Comparison of ENCODE assay signal across 8 cellular contexts in the genomic region with DNA sequence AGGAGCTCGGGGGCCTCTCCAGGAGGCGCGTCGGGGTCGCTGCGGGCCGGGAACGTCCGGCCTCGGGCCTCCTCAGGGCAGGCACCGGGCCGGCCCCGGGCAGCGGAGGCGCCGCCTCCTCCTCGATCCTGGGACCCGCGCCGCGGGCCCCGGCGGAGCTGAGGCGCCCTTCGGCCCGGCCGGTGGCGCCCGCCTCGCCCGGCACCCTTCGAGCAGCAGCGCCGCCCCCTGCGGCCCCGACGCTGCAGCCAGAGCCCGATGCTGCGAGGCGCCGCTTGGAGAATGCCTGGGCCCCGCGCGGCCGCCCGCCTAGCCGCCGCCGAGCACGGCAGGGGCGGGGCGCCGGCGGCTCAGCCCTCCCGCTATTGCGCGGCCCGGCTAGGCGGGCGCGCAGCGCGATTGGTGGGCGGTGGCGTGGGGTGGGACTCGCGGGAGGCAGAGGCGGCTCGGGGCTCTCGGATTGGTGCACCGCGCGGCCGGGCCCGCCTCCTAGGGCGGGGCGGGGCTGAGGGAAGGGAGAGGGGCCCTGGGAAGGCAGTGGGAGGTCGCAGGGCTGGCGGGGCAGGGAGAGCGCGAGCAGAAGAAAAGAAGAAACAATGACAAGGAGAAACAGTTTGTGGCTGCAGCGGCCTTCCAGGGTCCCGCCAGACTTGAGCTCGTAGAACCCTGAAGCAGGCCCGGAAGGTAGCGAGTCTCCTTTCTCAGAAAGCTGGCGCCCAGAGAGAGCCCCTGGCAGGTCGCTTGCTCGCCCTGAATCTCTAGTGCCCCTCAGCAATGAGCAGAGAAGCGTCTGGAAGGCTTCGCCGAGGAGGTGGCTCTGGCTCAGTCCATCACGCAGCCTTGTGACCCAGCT. TPM values are rescaled to one million over a fixed set of nuclear protein-coding genes. Genes with fewer than 3 reads are reported as not detected.
DNase-seq lines count a peak whose midpoint lies in the region; ATAC-seq and TF ChIP-seq lines count a peak whose summit lies in the region.

A gene (minus strand): TSS at position 284 of the 853 bp plus-strand sequence. CDS start 852 bp downstream, outside the sequence.

- H3K4me1 ChIP-seq in GM23338 (ENCODE audit: insufficient read depth) = peaks cover 31% of the 10 kb centered on the region
- peaks cover 10% of the 10 kb centered on the region for H3K4me1 ChIP-seq in fibroblast of lung (ENCODE audit: control insufficient read depth, extremely low read depth, insufficient read depth, low read length)

- H3K4me2 ChIP-seq in GM23338 = peak within 1 kb of the TSS; percentile 99
- H3K4me2 ChIP-seq in fibroblast of lung (ENCODE audit: extremely low read depth, insufficient read depth, low read length) = peak within 1 kb of the TSS; percentile 92

- CTCF ChIA-PET in RWPE1 (lab: Yijun Ruan, JAX) = interaction anchor here (0.8 to 2.1 kb wide), 6 partner anchors 13 to 54 kb away, joined by 3 to 9 read pairs (median 4); no protein-coding TSS in a partner anchor

- H3K9ac ChIP-seq in fibroblast of lung (ENCODE audit: insufficient read depth, low read length) = peak within 1 kb of the TSS; percentile 67

- peak within 1 kb of the TSS; percentile 96 for H3K4me3 Mint-ChIP-seq in GM23338
- peak within 1 kb of the TSS; percentile 89 to 99 (median 95) for H3K4me3 Mint-ChIP-seq in naive thymus-derived CD8-positive, alpha-beta T cell
- peak within 1 kb of the TSS; percentile 99 for H3K4me3 Mint-ChIP-seq in stimulated activated memory B cell treated with anti-CD40 and anti-IgM and Interleukin-4, amounts not matched to agents 10 μg/mL and 1 μg/mL and 100 μg/mL, for 72 hours

- H3K27me3 Mint-ChIP-seq in GM23338 (ENCODE audit: insufficient read depth, low read depth, poor library complexity) = peaks cover 18% of the 10 kb centered on the region
- no peaks in the 10 kb centered on the region for H3K27me3 Mint-ChIP-seq in naive thymus-derived CD8-positive, alpha-beta T cell
- H3K27me3 Mint-ChIP-seq in stimulated activated memory B cell treated with anti-CD40 and anti-IgM and Interleukin-4, amounts not matched to agents 10 μg/mL and 1 μg/mL and 100 μg/mL, for 72 hours = no peaks in the 10 kb centered on the region

- H3F3A ChIP-seq in GM23338 (replicated peaks; ENCODE audit: low read depth) = peaks cover 18% of the 10 kb centered on the region

- H3K36me3 ChIP-seq in GM23338 (ENCODE audit: insufficient read depth) (no peaks in the 10 kb centered on the region), fibroblast of lung (ENCODE audit: control insufficient read depth, insufficient read depth, low read length) (no peaks in the 10 kb centered on the region)

- peak; percentile 75 for ATAC-seq in GM23338
- ATAC-seq in naive thymus-derived CD8-positive, alpha-beta T cell = peak; percentile 82 to 90
- peak; percentile 91 for ATAC-seq in stimulated activated memory B cell treated with anti-CD40 and anti-IgM and Interleukin-4, amounts not matched to agents 10 μg/mL and 1 μg/mL and 100 μg/mL, for 72 hours

- peak; percentile 99 for DNase-seq in Daoy (ENCODE audit: low read depth)
- DNase-seq in GM23338 (ENCODE audit: low spot score) = peak; percentile 97
- DNase-seq in LNCaP clone FGC (ENCODE audit: low read depth) = no peak
- DNase-seq in RWPE1 (ENCODE audit: low spot score) = peak; percentile 99
- DNase-seq in activated T-helper 1 cell treated with anti-CD3 and anti-CD28 coated beads, Interleukin-2, amount 50 U/mL, for 16 hours (ENCODE audit: low read depth in 1 of 2, low spot score in 1 of 2) = peak; percentile 95 to 97
- peak; percentile 84 to 85 for DNase-seq in fibroblast of lung (ENCODE audit: low read depth in 2 of 2)
- DNase-seq in naive thymus-derived CD8-positive, alpha-beta T cell = peak; percentile 95 to 99 (median 98)

- no peaks in the 10 kb centered on the region for H3K27me3 ChIP-seq in GM23338 (ENCODE audit: insufficient read depth)
- no peaks in the 10 kb centered on the region for H3K27me3 ChIP-seq in fibroblast of lung (ENCODE audit: control insufficient read depth, insufficient read depth, low read length)

- POLR2A ChIA-PET in RWPE1 (lab: Yijun Ruan, JAX; ENCODE audit: low non-redundant PET) = interaction anchor here (0.6 to 2.6 kb wide), 4 partner anchors 10 to 46 kb away, joined by 3 to 9 read pairs (median 6); no protein-coding TSS in a partner anchor
- POLR2A ChIA-PET in naive thymus-derived CD8-positive, alpha-beta T cell (lab: Charles Lee) = interaction anchor here (0.6 to 67.4 kb wide), 14 partner anchors 1 to 1822 kb away, joined by 3 to 2190 read pairs (median 4); a partner anchor contains a TSS

- TF ChIP-seq CTCF in GM23338 (conservative IDR thresholded peaks at IDR 0.05; ENCODE audit: low read depth in 2 of 2) (no peak), LNCaP clone FGC (IDR thresholded peaks at IDR 0.05; ENCODE audit: control insufficient read depth, extremely low read depth, insufficient read depth) (no peak), RWPE1 (conservative IDR thresholded peaks at IDR 0.05; ENCODE audit: low read depth) (no peak), fibroblast of lung (conservative IDR thresholded peaks at IDR 0.05 in 1 of 2, IDR thresholded peaks at IDR 0.05 in 1 of 2; ENCODE audit: low read depth in 1 of 2, low read length in 2 of 2) (no peak)

- peaks cover 57% of the 10 kb centered on the region for H3K4me1 Mint-ChIP-seq in GM23338
- peaks cover 26 to 64% (median 50%) of the 10 kb centered on the region in 4 donors for H3K4me1 Mint-ChIP-seq in naive thymus-derived CD8-positive, alpha-beta T cell
- H3K4me1 Mint-ChIP-seq in stimulated activated memory B cell treated with anti-CD40 and anti-IgM and Interleukin-4, amounts not matched to agents 10 μg/mL and 1 μg/mL and 100 μg/mL, for 72 hours = peaks cover 70% of the 10 kb centered on the region

- H2AFZ ChIP-seq in GM23338 (peak within 1 kb of the TSS; percentile 7; the same call in 1 of the 2 replicates), fibroblast of lung (ENCODE audit: low read length) (peak within 1 kb of the TSS; percentile 85)

- H3K79me2 ChIP-seq in GM23338 (replicated peaks; ENCODE audit: insufficient read depth) (peaks cover 43% of the 10 kb centered on the region), fibroblast of lung (ENCODE audit: control insufficient read depth, insufficient read depth, low read length) (peaks cover 37% of the 10 kb centered on the region)

- H3K9me3 Mint-ChIP-seq in GM23338 = no peaks in the 10 kb centered on the region
- H3K9me3 Mint-ChIP-seq in naive thymus-derived CD8-positive, alpha-beta T cell = no peaks in the 10 kb centered on the region
- H3K9me3 Mint-ChIP-seq in stimulated activated memory B cell treated with anti-CD40 and anti-IgM and Interleukin-4, amounts not matched to agents 10 μg/mL and 1 μg/mL and 100 μg/mL, for 72 hours = no peaks in the 10 kb centered on the region

- H3K4me3 ChIP-seq in GM23338 (peak within 1 kb of the TSS; percentile 98), LNCaP clone FGC (ENCODE audit: low read depth, low read length) (peak within 1 kb of the TSS; percentile 94), fibroblast of lung (replicated peaks in 1 of 4; ENCODE audit: control extremely low read depth in 1 of 4, insufficient read depth in 1 of 4, low read depth in 3 of 4, low read length in 4 of 4) (peak within 1 kb of the TSS; percentile 51 to 91 (median 75))

- no peaks in the 10 kb centered on the region for H3K9me3 ChIP-seq in fibroblast of lung (ENCODE audit: control insufficient read depth, insufficient read depth, low read depth, low read length)

- H3K36me3 Mint-ChIP-seq in GM23338 (ENCODE audit: low read depth) = peaks cover 4% of the 10 kb centered on the region; the same call in 1 of the 3 replicates
- peaks cover 14 to 33% (median 22%) of the 10 kb centered on the region in 3 donors for H3K36me3 Mint-ChIP-seq in naive thymus-derived CD8-positive, alpha-beta T cell
- peaks cover 16% of the 10 kb centered on the region for H3K36me3 Mint-ChIP-seq in stimulated activated memory B cell treated with anti-CD40 and anti-IgM and Interleukin-4, amounts not matched to agents 10 μg/mL and 1 μg/mL and 100 μg/mL, for 72 hours

- peak within 1 kb of the TSS; percentile 98 for H3K27ac Mint-ChIP-seq in GM23338
- H3K27ac Mint-ChIP-seq in naive thymus-derived CD8-positive, alpha-beta T cell = peak within 1 kb of the TSS; percentile 93 to 100 (median 98)
- peak within 1 kb of the TSS; percentile 94 for H3K27ac Mint-ChIP-seq in stimulated activated memory B cell treated with anti-CD40 and anti-IgM and Interleukin-4, amounts not matched to agents 10 μg/mL and 1 μg/mL and 100 μg/mL, for 72 hours

- H4K20me1 ChIP-seq in GM23338 (replicated peaks; ENCODE audit: insufficient read depth) = peaks cover 27% of the 10 kb centered on the region
- H4K20me1 ChIP-seq in fibroblast of lung (ENCODE audit: control insufficient read depth, extremely low read depth, insufficient read depth, low read length) = no peaks in the 10 kb centered on the region

- H3K27ac ChIP-seq in GM23338 (ENCODE audit: low read depth) = peak within 1 kb of the TSS; percentile 95
- peak within 1 kb of the TSS; percentile 100 for H3K27ac ChIP-seq in RWPE1
- H3K27ac ChIP-seq in fibroblast of lung (ENCODE audit: insufficient read depth, low read length) = peak within 1 kb of the TSS; percentile 56

- H3K9me2 ChIP-seq in GM23338 (ENCODE audit: insufficient read depth) = no peaks in the 10 kb centered on the region

TF ChIP-seq in GM23338, 12 proteins besides CTCF, POLR2A, EP300 and RAD21 (continues in another document):
- peak; percentile 88 for TF ChIP-seq POLR2AphosphoS5 (IDR thresholded peaks at IDR 0.05; ENCODE audit: low read depth)

RNA-seq across cellular contexts. Expression of the gene that starts here (rescaled TPM):
- 2.9 and 6.3 TPM in 2 replicates for total RNA-seq in Daoy (2014; rRNA removed; shearing (Covaris generic))
- 21.5 and 22.4 TPM in 2 replicates for total RNA-seq in GM23338 (2014; rRNA removed; shearing (Covaris generic))
- polyA plus RNA-seq in GM23338 (2016; fragmentation: Nextera tagmentation; extraction: Ambion mirVana) (11.2 and 11.5 TPM in 2 replicates), fibroblast of lung (12.8 and 21.4 TPM in 2 replicates)
- 7.2 and 13.2 TPM in 2 replicates for total RNA-seq in fibroblast of lung
- 18.2 and 20.9 TPM in 2 replicates for polyA plus RNA-seq in fibroblast of lung (2012)
- polyA minus RNA-seq in fibroblast of lung (ENCODE audit: low replicate concordance) = 14.9 and 16.2 TPM in 2 replicates
- total RNA-seq in naive thymus-derived CD8-positive, alpha-beta T cell = 100 to 1,000 TPM; 564 to 631 TPM
- 100 to 1,000 TPM; 134 to 318 (median 149) TPM for polyA plus RNA-seq in naive thymus-derived CD8-positive, alpha-beta T cell

Comparison
In these comparisons a context has a peak if more than half of its experiments do, and no peak if none do; other contexts are left out.
1. RNA of the gene that starts here (total RNA-seq): 564 to 631 TPM in naive thymus-derived CD8-positive, alpha-beta T cell; 21.5 to 22.4 TPM in GM23338, 7.2 to 13.2 TPM in fibroblast of lung and 2.9 to 6.3 TPM in Daoy; every median in the first group is over 10 times any median in the second.
2. RNA of the gene that starts here (polyA plus RNA-seq): 134 to 318 TPM in naive thymus-derived CD8-positive, alpha-beta T cell; 12.8 to 21.4 TPM in fibroblast of lung and 11.2 to 11.5 TPM in GM23338; every median in the first group is over 4 times any median in the second.
3. Peak in every context shown above with its lines, with median percentiles within 50 percentile points of each other: ATAC-seq, H3K27ac ChIP-seq, H3K4me3 ChIP-seq, H3K27ac Mint-ChIP-seq and H3K4me3 Mint-ChIP-seq.